1 cellular context compared by ENCODE assay signal in genomic region chr2:120465989-120466703, GRCh38.
TF ChIP-seq lines count a peak whose summit lies in the region.

No MANE protein-coding gene starts in this region.

TF ChIP-seq in WTC11, 78 proteins besides CTCF, POLR2A, EP300 and RAD21 (continued from another document and continues in another):
- TF ChIP-seq AR (CRISPR knock-in tag; IDR thresholded peaks at IDR 0.05) = no peak
- no peak for TF ChIP-seq ZNF232 (CRISPR knock-in tag; IDR thresholded peaks at IDR 0.05)
- peak; percentile 80 for TF ChIP-seq ESRRA (CRISPR knock-in tag; IDR thresholded peaks at IDR 0.05; ENCODE audit: borderline replicate concordance)
- 0 out of 2 replicates have a peak, but pooled peaks have one; percentile 24 for TF ChIP-seq ZNF317 (CRISPR knock-in tag; IDR thresholded peaks at IDR 0.05; ENCODE audit: borderline replicate concordance, low read depth)
- TF ChIP-seq GTF2I (CRISPR knock-in tag; conservative IDR thresholded peaks at IDR 0.05) = no peak
- no peak for TF ChIP-seq STAT6 (CRISPR knock-in tag; conservative IDR thresholded peaks at IDR 0.05; ENCODE audit: low read depth)
- TF ChIP-seq ERG (CRISPR knock-in tag; IDR thresholded peaks at IDR 0.05) = no peak
- TF ChIP-seq IRF2 (CRISPR knock-in tag; IDR thresholded peaks at IDR 0.05; ENCODE audit: borderline replicate concordance, low read depth) = no peak
- no peak for TF ChIP-seq ZNF138 (CRISPR knock-in tag; conservative IDR thresholded peaks at IDR 0.05)
- no peak for TF ChIP-seq CREB1 (CRISPR knock-in tag; IDR thresholded peaks at IDR 0.05)
- peak; percentile 82 for TF ChIP-seq FOXK1 (CRISPR knock-in tag; IDR thresholded peaks at IDR 0.05)
- TF ChIP-seq PREB (CRISPR knock-in tag; IDR thresholded peaks at IDR 0.05; ENCODE audit: borderline replicate concordance) = no peak
- TF ChIP-seq SOX15 (CRISPR knock-in tag; IDR thresholded peaks at IDR 0.05) = no peak
- peak; percentile 72 for TF ChIP-seq ZNF281 (CRISPR knock-in tag; IDR thresholded peaks at IDR 0.05)
- peak; percentile 89 for TF ChIP-seq GABPB1 (CRISPR knock-in tag; IDR thresholded peaks at IDR 0.05)
- no peak for TF ChIP-seq TP53 (CRISPR knock-in tag; IDR thresholded peaks at IDR 0.05)
- peak; percentile 57 for TF ChIP-seq USF2 (CRISPR knock-in tag; IDR thresholded peaks at IDR 0.05)
- no peak for TF ChIP-seq ZNF219 (CRISPR knock-in tag; IDR thresholded peaks at IDR 0.05; ENCODE audit: borderline replicate concordance)
- no peak for TF ChIP-seq ATF1 (CRISPR knock-in tag; IDR thresholded peaks at IDR 0.05)
- TF ChIP-seq PRDM15 (CRISPR knock-in tag; IDR thresholded peaks at IDR 0.05) = peak; percentile 63; the same call in 1 of the 2 replicates
- TF ChIP-seq ATF3 (CRISPR knock-in tag; conservative IDR thresholded peaks at IDR 0.05) = no peak
- TF ChIP-seq ZNF671 (CRISPR knock-in tag; IDR thresholded peaks at IDR 0.05) = no peak
- TF ChIP-seq SP1 (CRISPR knock-in tag; conservative IDR thresholded peaks at IDR 0.05) = peak; percentile 71
- no peak for TF ChIP-seq NFE2L1 (CRISPR knock-in tag; IDR thresholded peaks at IDR 0.05)
- peak; percentile 70; the same call in 1 of the 2 replicates for TF ChIP-seq CREM (CRISPR knock-in tag; IDR thresholded peaks at IDR 0.05)
- no peak for TF ChIP-seq TCF7 (CRISPR knock-in tag; IDR thresholded peaks at IDR 0.05; ENCODE audit: low read depth)
- TF ChIP-seq ZNF121 (CRISPR knock-in tag; IDR thresholded peaks at IDR 0.05) = no peak
- no peak for TF ChIP-seq E2F5 (CRISPR knock-in tag; IDR thresholded peaks at IDR 0.05)
- TF ChIP-seq ZNF425 (CRISPR knock-in tag; conservative IDR thresholded peaks at IDR 0.05) = no peak
- TF ChIP-seq FOXP4 (CRISPR knock-in tag; IDR thresholded peaks at IDR 0.05) = peak; percentile 81; the same call in 1 of the 2 replicates
- peak; percentile 56; the same call in 1 of the 2 replicates for TF ChIP-seq SMAD4 (CRISPR knock-in tag; IDR thresholded peaks at IDR 0.05)
- no peak for TF ChIP-seq NR3C1 (CRISPR knock-in tag; conservative IDR thresholded peaks at IDR 0.05; ENCODE audit: low read depth)
- no peak for TF ChIP-seq GRHL2 (CRISPR knock-in tag; IDR thresholded peaks at IDR 0.05; ENCODE audit: insufficient replicate concordance, severe bottlenecking)
